In the genomic region with DNA sequence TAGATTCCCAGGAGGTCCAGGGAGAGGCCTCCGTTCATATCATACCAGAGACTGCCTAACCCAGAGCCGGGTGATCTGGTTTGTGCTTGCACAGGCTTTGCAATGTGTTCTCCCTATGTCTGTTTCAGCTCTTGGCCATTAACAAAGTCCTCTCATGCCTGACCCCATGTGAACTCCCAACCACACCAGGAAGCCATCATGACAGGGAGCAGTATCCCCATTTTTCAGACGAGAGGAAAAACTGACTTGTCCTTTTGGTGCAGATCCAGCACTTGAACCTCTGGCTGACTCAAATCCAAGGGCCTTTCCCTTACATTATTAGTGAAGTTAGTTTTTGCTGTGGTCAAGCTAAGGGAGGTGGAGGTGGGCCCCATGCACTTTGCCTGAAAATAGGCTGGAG, we compare ENCODE assay signal across 22 cellular contexts. TPM values are rescaled to one million over a fixed set of nuclear protein-coding genes. Genes with fewer than 3 reads are reported as not detected.
DNase-seq lines count a peak whose midpoint lies in the region; ATAC-seq and TF ChIP-seq lines count a peak whose summit lies in the region.
"Had no signal": no experiment of that assay in that cellular context is flagged by ENCODE, and none has a peak within 500 bp of the region (broad histone marks: within the 10 kb centered on the region; RNA-seq: fewer than 3 reads in every experiment).

No MANE protein-coding gene starts in this region.

- peaks cover 35 to 72% of the 10 kb centered on the region in 2 donors for H3K36me3 ChIP-seq in ascending aorta

- ATAC-seq in left lobe of liver: peak; percentile 26
- ATAC-seq in HG03469 (IDR thresholded peaks at IDR 0.05; ENCODE audit: unreplicated experiment): no peak

- no peak overlapping the region for H3K4me3 ChIP-seq in astrocyte of the spinal cord (ENCODE audit: low read depth, low read length)
- H3K4me3 ChIP-seq in ascending aorta: no peak overlapping the region
- H3K4me3 ChIP-seq: PC-9, SJSA1 had no signal

- no peaks in the 10 kb centered on the region for H3K9me3 Mint-ChIP-seq in activated CD4-positive, alpha-beta T cell treated with anti-CD3 and anti-CD28 coated beads, Interleukin-2, amount 10 ng/mL, durations not matched to agents 7 days and 5 days
- H3K9me3 Mint-ChIP-seq: CD4-positive, alpha-beta T cell had no signal

- H3K9me3 ChIP-seq in ascending aorta: no peaks in the 10 kb centered on the region
- H3K9me3 ChIP-seq: BE2C, SJSA1 had no signal

- CTCF ChIA-PET in activated CD4-positive, alpha-beta T cell treated with anti-CD3 and anti-CD28 coated beads, Interleukin-2, amount 10 ng/mL, durations not matched to agents 7 days and 5 days (lab: Charles Lee): no interaction called here

- no peak overlapping the region for H3K4me3 Mint-ChIP-seq in activated CD4-positive, alpha-beta T cell treated with anti-CD3 and anti-CD28 coated beads, Interleukin-2, amount 10 ng/mL, durations not matched to agents 7 days and 5 days
- H3K4me3 Mint-ChIP-seq: CD4-positive, alpha-beta T cell had no signal

- POLR2A ChIA-PET in activated CD4-positive, alpha-beta T cell treated with anti-CD3 and anti-CD28 coated beads, Interleukin-2, amount 10 ng/mL, durations not matched to agents 7 days and 5 days (lab: Charles Lee): no interaction called here

- no peak for DNase-seq in activated CD4-positive, alpha-beta T cell treated with anti-CD3 and anti-CD28 coated beads, Interleukin-2, amount 10 ng/mL, durations not matched to agents 7 days and 5 days
- no peak for DNase-seq in activated CD4-positive, alpha-beta T cell treated with anti-CD3 and anti-CD28 coated beads for 4 hours
- DNase-seq in astrocyte of the spinal cord (ENCODE audit: low read depth, low spot score) (peak; percentile 41), left lobe of liver (ENCODE audit: low spot score) (no peak), epidermal melanocyte (ENCODE audit: insufficient read length, low spot score) (no peak), NCI-H1092 (lab: John Stamatoyannopoulos, UW) (no peak), ascending aorta (ENCODE audit: low spot score in 2 of 2) (no peak)
- DNase-seq: BE2C; Calu3; CD4-positive, alpha-beta T cell; GOT3; Karpas-422; MM.1S; NCI-H1105; NCI-H1694; NCI-H2107; NCI-H2227 treated with DMSO at 0.1 percent for 48 hours; NCI-H524; PC-9 had no signal

- TF ChIP-seq CTCF in astrocyte of the spinal cord (IDR thresholded peaks at IDR 0.05; ENCODE audit: low read depth, low read length) (no peak), ascending aorta (IDR thresholded peaks at IDR 0.05) (no peak)

- H3K4me1 ChIP-seq in ascending aorta: no peaks in the 10 kb centered on the region
- H3K4me1 ChIP-seq: BE2C had no signal

- in situ Hi-C loops in astrocyte of the spinal cord (cut with HindIII; ENCODE audit: low sequenced_read_pairs): no loop called here

- H3K4me1 Mint-ChIP-seq in activated CD4-positive, alpha-beta T cell treated with anti-CD3 and anti-CD28 coated beads, Interleukin-2, amount 10 ng/mL, durations not matched to agents 7 days and 5 days: no peaks in the 10 kb centered on the region

- no peaks in the 10 kb centered on the region for H3K27me3 Mint-ChIP-seq in activated CD4-positive, alpha-beta T cell treated with anti-CD3 and anti-CD28 coated beads, Interleukin-2, amount 10 ng/mL, durations not matched to agents 7 days and 5 days
- H3K27me3 Mint-ChIP-seq: CD4-positive, alpha-beta T cell had no signal

- intact Hi-C loops in ascending aorta (cut with DNase I): no loop called here

- H3K27ac ChIP-seq in ascending aorta: no peak overlapping the region
- H3K27ac ChIP-seq: 22Rv1, PC-9, SJSA1 had no signal

- H3K27me3 ChIP-seq in ascending aorta: no peaks in the 10 kb centered on the region
- H3K27me3 ChIP-seq: BE2C, SJSA1 had no signal

- peak overlapping the region; percentile 68 for H3K27ac Mint-ChIP-seq in activated CD4-positive, alpha-beta T cell treated with anti-CD3 and anti-CD28 coated beads, Interleukin-2, amount 10 ng/mL, durations not matched to agents 7 days and 5 days
- H3K27ac Mint-ChIP-seq: CD4-positive, alpha-beta T cell had no signal

- H3K36me3 Mint-ChIP-seq in activated CD4-positive, alpha-beta T cell treated with anti-CD3 and anti-CD28 coated beads, Interleukin-2, amount 10 ng/mL, durations not matched to agents 7 days and 5 days (ENCODE audit: low read depth): peaks cover 44% of the 10 kb centered on the region

RNA-seq across cellular contexts. Expression of a gene that starts 58.4 kb away (rescaled TPM):
- 10 to 100 TPM; 18.5 to 20.1 TPM for total RNA-seq in activated CD4-positive, alpha-beta T cell treated with anti-CD3 and anti-CD28 coated beads, Interleukin-2, amount 10 ng/mL, durations not matched to agents 7 days and 5 days
- 2.3 TPM for total RNA-seq in left lobe of liver
- total RNA-seq in ascending aorta: 2.3 TPM
